In genomic region chr9:137070201-137070905, GRCh38 we compare ENCODE assay signal across 8 cellular contexts. TPM values are rescaled to one million over a fixed set of nuclear protein-coding genes. Genes with fewer than 3 reads are reported as not detected.
DNase-seq lines count a peak whose midpoint lies in the region; ATAC-seq and TF ChIP-seq lines count a peak whose summit lies in the region.

SAPCD2 (minus strand) TSS chr9:137070557; CDS start chr9:137070460, 97 bp downstream.

- H3K9me3 Mint-ChIP-seq in CD8-positive, alpha-beta T cell: no peaks in the 10 kb centered on the region
- H3K9me3 Mint-ChIP-seq in endodermal cell: no peaks in the 10 kb centered on the region

- H3K9me3 ChIP-seq in CD8-positive, alpha-beta T cell (ENCODE audit: low read length): no peaks in the 10 kb centered on the region
- H3K9me3 ChIP-seq in HUES6 (ENCODE audit: control insufficient read depth, insufficient read depth, low read depth, low read length) (no peaks in the 10 kb centered on the region), NT2/D1 (ENCODE audit: insufficient read depth, low read length) (no peaks in the 10 kb centered on the region), endodermal cell (ENCODE audit: control insufficient read depth, low read length) (no peaks in the 10 kb centered on the region)

- H3K27me3 ChIP-seq in CD8-positive, alpha-beta T cell (ENCODE audit: insufficient read depth, low read length): no peaks in the 10 kb centered on the region
- peaks cover 11% of the 10 kb centered on the region; the same call in 1 of the 2 replicates for H3K27me3 ChIP-seq in HUES6 (ENCODE audit: control insufficient read depth, insufficient read depth, low read length)
- peaks cover 15% of the 10 kb centered on the region for H3K27me3 ChIP-seq in NT2/D1 (ENCODE audit: insufficient read depth, insufficient read length)
- no peaks in the 10 kb centered on the region for H3K27me3 ChIP-seq in endodermal cell (ENCODE audit: control insufficient read depth, insufficient read depth, low read length, poor library complexity, severe bottlenecking)

- peak; percentile 66 to 87 (median 81) for DNase-seq in CD8-positive, alpha-beta T cell
- DNase-seq in NT2/D1 (ENCODE audit: low read depth, low spot score) (peak; percentile 80), endodermal cell (peak; percentile 95), mesenteric fat pad (ENCODE audit: low spot score) (peak; percentile 95)
- DNase-seq in activated CD8-positive, alpha-beta memory T cell treated with anti-CD3 and anti-CD28 coated beads for 4 hours (ENCODE audit: low read depth in 2 of 2): peak; percentile 70 to 73
- DNase-seq in stimulated activated CD8-positive, alpha-beta memory T cell treated with anti-CD3 and anti-CD28 coated beads, Interleukin-15, amount 100 ng/mL, for 4 hours (ENCODE audit: low read depth in 2 of 2): peak; percentile 68

- intact Hi-C loops in CD8-positive, alpha-beta T cell (cut with DNase I, micrococcal nuclease): loop anchor here (1.0 to 5.0 kb wide), 3 partner anchors 16 to 43 kb away; partner anchors contain the start of genes MAN1B1 (in 2 of the 2) and ABCA2 (in 1 of the 2)

- H3K36me3 Mint-ChIP-seq in CD8-positive, alpha-beta T cell: no peaks in the 10 kb centered on the region
- peaks cover 2% of the 10 kb centered on the region for H3K36me3 Mint-ChIP-seq in endodermal cell (ENCODE audit: low read depth)

- peak within 1 kb of the TSS; percentile 30 for H3K27ac ChIP-seq in CD8-positive, alpha-beta T cell (ENCODE audit: low read depth, low read length)
- H3K27ac ChIP-seq in HUES6 (ENCODE audit: low read depth, low read length): no peak within 1 kb of the TSS
- H3K27ac ChIP-seq in endodermal cell (ENCODE audit: low read depth, low read length): peak within 1 kb of the TSS; percentile 66

- no peaks in the 10 kb centered on the region for H3K36me3 ChIP-seq in CD8-positive, alpha-beta T cell (ENCODE audit: insufficient read depth, low read length)
- H3K36me3 ChIP-seq in HUES6 (ENCODE audit: control insufficient read depth, insufficient read depth, low read length) (peaks cover 12% of the 10 kb centered on the region), NT2/D1 (ENCODE audit: insufficient read depth, insufficient read length, low read length) (peaks cover 13% of the 10 kb centered on the region), endodermal cell (ENCODE audit: control insufficient read depth, insufficient read depth, low read length) (no peaks in the 10 kb centered on the region)

- peak; percentile 87 for ATAC-seq in CD8-positive, alpha-beta T cell
- ATAC-seq in GM21360 (IDR thresholded peaks at IDR 0.05; ENCODE audit: unreplicated experiment): peak; percentile 47

- H3K4me1 Mint-ChIP-seq in CD8-positive, alpha-beta T cell (ENCODE audit: low read depth): peaks cover 14% of the 10 kb centered on the region
- peaks cover 15% of the 10 kb centered on the region for H3K4me1 Mint-ChIP-seq in endodermal cell

- H3K4me1 ChIP-seq in CD8-positive, alpha-beta T cell (ENCODE audit: insufficient read depth, low read length): peaks cover 14% of the 10 kb centered on the region
- H3K4me1 ChIP-seq in HUES6 (ENCODE audit: control insufficient read depth, insufficient read depth, low read length): peaks cover 33% of the 10 kb centered on the region
- H3K4me1 ChIP-seq in NT2/D1 (ENCODE audit: insufficient read depth, insufficient read length): peaks cover 30% of the 10 kb centered on the region
- peaks cover 3% of the 10 kb centered on the region for H3K4me1 ChIP-seq in endodermal cell (ENCODE audit: control insufficient read depth, insufficient read depth, low read length)

- peak within 1 kb of the TSS; percentile 69 for H3K9ac ChIP-seq in HUES6 (ENCODE audit: low read length)
- H3K9ac ChIP-seq in NT2/D1 (ENCODE audit: insufficient read length, low read depth): peak within 1 kb of the TSS; percentile 90
- peak within 1 kb of the TSS; percentile 3 for H3K9ac ChIP-seq in endodermal cell (ENCODE audit: extremely low read depth, low read length, poor library complexity, severe bottlenecking)

- H3K27me3 Mint-ChIP-seq in CD8-positive, alpha-beta T cell (ENCODE audit: low read depth): no peaks in the 10 kb centered on the region
- H3K27me3 Mint-ChIP-seq in endodermal cell (ENCODE audit: insufficient read depth): peaks cover 11% of the 10 kb centered on the region

- H3K4me3 ChIP-seq in CD8-positive, alpha-beta T cell (ENCODE audit: low read depth, low read length): peak within 1 kb of the TSS; percentile 50
- H3K4me3 ChIP-seq in HUES6 (ENCODE audit: low read depth, low read length) (peak within 1 kb of the TSS; percentile 80), NT2/D1 (ENCODE audit: insufficient read length, low read depth) (peak within 1 kb of the TSS; percentile 71), endodermal cell (ENCODE audit: low read length) (peak within 1 kb of the TSS; percentile 76)

- POLR2A ChIA-PET in CD8-positive, alpha-beta T cell (lab: Charles Lee): interaction anchor here (0.6 to 2.9 kb wide), 8 partner anchors 16 to 537 kb away, joined by 3 to 19 read pairs (median 4); partner anchors contain the start of genes ANAPC2, MAN1B1 and SSNA1

- 0% methylated on average over 6 to 74 of the region's 74 CpGs for WGBS in endodermal cell (ENCODE audit: insufficient coverage in 1 of 2, insufficient read length in 1 of 2), 2 experiments

- peak within 1 kb of the TSS; percentile 70 for H3K4me3 Mint-ChIP-seq in CD8-positive, alpha-beta T cell
- peak within 1 kb of the TSS; percentile 54 for H3K4me3 Mint-ChIP-seq in endodermal cell

- no peak for TF ChIP-seq CTCF in CD8-positive, alpha-beta T cell (IDR thresholded peaks at IDR 0.05)
- no peak for TF ChIP-seq CTCF in endodermal cell (conservative IDR thresholded peaks at IDR 0.05)

- no peak within 1 kb of the TSS for H3K27ac Mint-ChIP-seq in CD8-positive, alpha-beta T cell
- no peak within 1 kb of the TSS for H3K27ac Mint-ChIP-seq in endodermal cell

- CTCF ChIA-PET in CD8-positive, alpha-beta T cell (lab: Charles Lee): interaction anchor here (0.6 to 8.9 kb wide), 8 partner anchors 9 to 228 kb away, joined by 3 to 103 read pairs (median 4); partner anchors contain the start of genes ABCA2, NPDC1 and RNF224

RNA-seq across cellular contexts. Expression of gene SAPCD2, which starts in this region (rescaled TPM):
- under 1 TPM; 0.38 to 0.47 TPM for total RNA-seq in CD8-positive, alpha-beta T cell
- total RNA-seq in endodermal cell (10 to 100 TPM; 20.8 to 24.9 TPM), mesenteric fat pad (0.42 TPM)
- polyA plus RNA-seq in endodermal cell (2013, experiment 1 of 2): 26.0 TPM
- 24.1 TPM for polyA plus RNA-seq in endodermal cell (2013, experiment 2 of 2)

Comparison
In these comparisons a context has a peak if more than half of its experiments do, and no peak if none do; other contexts are left out.
1. RNA of gene SAPCD2 (total RNA-seq): 20.8 to 24.9 TPM in endodermal cell; 0.38 to 0.47 TPM in CD8-positive, alpha-beta T cell and 0.42 TPM in mesenteric fat pad (single experiment); every median in the first group is over 10 times any median in the second.
2. Peak in DNase-seq, ATAC-seq, H3K4me3 ChIP-seq and H3K27ac ChIP-seq in CD8-positive, alpha-beta T cell; RNA of the gene not detected or under 1 TPM.
3. Peak in DNase-seq in mesenteric fat pad; RNA of the gene not detected or under 1 TPM.
4. H3K9ac ChIP-seq: peak in every context shown above with its lines; median percentile 90 in NT2/D1; 69 in HUES6; 3 in endodermal cell.
5. Peak in every context shown above with its lines, with median percentiles within 50 percentile points of each other: DNase-seq and H3K4me3 ChIP-seq.